ENCODE assay signal across 9 cellular contexts in the genomic region with DNA sequence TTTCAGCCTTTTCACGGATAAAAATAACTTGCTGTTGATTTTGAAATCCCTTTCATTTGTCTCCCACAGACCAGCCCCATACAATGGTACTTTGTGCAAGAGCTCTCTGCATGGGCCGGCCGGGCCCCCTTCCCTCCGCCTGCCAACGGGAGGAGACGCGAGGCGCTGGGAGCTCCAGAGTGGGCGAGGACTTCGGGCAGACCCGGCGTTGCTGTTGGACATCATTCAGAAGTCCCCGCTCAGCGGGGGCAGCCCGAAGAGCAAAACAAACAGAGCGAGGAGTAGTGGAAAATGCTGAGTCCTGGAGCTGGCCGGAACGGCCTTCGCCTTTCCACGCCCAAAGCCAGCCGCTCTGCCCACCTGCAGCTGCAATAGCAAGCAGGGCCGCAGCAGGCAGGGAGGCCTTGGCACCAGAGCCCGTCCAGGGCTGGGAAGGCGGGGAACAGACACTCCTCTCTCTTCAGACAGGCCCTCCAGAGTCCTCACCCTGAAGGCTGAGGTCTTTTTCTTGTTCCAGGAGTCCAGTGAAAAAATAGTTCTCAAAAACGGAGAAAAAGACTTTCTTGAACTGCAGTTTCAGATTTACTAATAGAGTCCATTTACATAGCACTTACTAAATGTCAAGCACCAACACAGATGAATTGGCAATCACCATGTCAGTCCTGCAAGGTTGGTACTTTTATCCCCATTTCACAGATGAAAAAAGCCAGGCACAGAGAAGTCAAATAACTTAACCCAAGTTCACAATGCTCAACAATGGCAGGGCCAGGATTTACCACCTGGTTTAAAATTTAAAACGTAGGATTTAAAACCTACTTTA.
A peak's percentile ranks its signal among the peaks of the same experiment; 100 is the strongest.
DNase-seq lines count a peak whose midpoint lies in the region; ATAC-seq and TF ChIP-seq lines count a peak whose summit lies in the region.
"Had no signal": no experiment of that assay in that cellular context is flagged by ENCODE, and none has a peak within 500 bp of the region (broad histone marks: within the 10 kb centered on the region; RNA-seq: fewer than 3 reads in every experiment).

No MANE protein-coding gene starts in this region.

- H3K27ac Mint-ChIP-seq in activated naive CD4-positive, alpha-beta T cell treated with anti-CD3 and anti-CD28 coated beads, Interleukin-2, amount 50 U/mL, for 24 hours = peak overlapping the region; percentile 80

- peak overlapping the region; percentile 3 for H3K27ac ChIP-seq in mammary epithelial cell (ENCODE audit: insufficient read depth, low read depth, low read length)
- peak overlapping the region; percentile 13 to 49 for H3K27ac ChIP-seq in uterus
- H3K27ac ChIP-seq: BLaER1 treated with 17β-estradiol and CSF1 and Interleukin-3, amounts not matched to agents 10 nM and 100 nM had no signal

- H3K36me3 Mint-ChIP-seq in activated naive CD4-positive, alpha-beta T cell treated with anti-CD3 and anti-CD28 coated beads, Interleukin-2, amount 50 U/mL, for 24 hours = peaks cover 13% of the 10 kb centered on the region

- H3K27me3 ChIP-seq in mammary epithelial cell (ENCODE audit: insufficient read depth, low read length) (no peaks in the 10 kb centered on the region), uterus (no peaks in the 10 kb centered on the region)
- H3K27me3 ChIP-seq: BLaER1 treated with 17β-estradiol and CSF1 and Interleukin-3, amounts not matched to agents 10 nM and 100 nM had no signal

- DNase-seq in activated naive CD4-positive, alpha-beta T cell treated with Interleukin-2 at 50 U/mL for 16 hours = no peak
- DNase-seq in mammary epithelial cell = peak; percentile 44
- peak; percentile 20 for DNase-seq in middle frontal gyrus (ENCODE audit: extremely low spot score, low spot score)
- DNase-seq in uterus = peak in 1 of 2 donors; percentile 47
- no peak for DNase-seq in AG08395 (ENCODE audit: low spot score)
- DNase-seq in NCI-H187 (lab: John Stamatoyannopoulos, UW) = no peak

- no peak for TF ChIP-seq POLR2A in uterus (IDR thresholded peaks at IDR 0.05)

- H3K9me3 ChIP-seq in mammary epithelial cell (replicated peaks; ENCODE audit: insufficient read depth, low read length) = no peaks in the 10 kb centered on the region
- H3K9me3 ChIP-seq in uterus = no peaks in the 10 kb centered on the region

- dilution Hi-C loops in mammary epithelial cell (cut with HindIII; ENCODE audit: low sequenced_read_pairs) = no loop called here

- H3K4me3 ChIP-seq in mammary epithelial cell (replicated peaks in 1 of 3; ENCODE audit: insufficient read depth in 1 of 3, low read depth in 2 of 3, low read length in 3 of 3) (no peak overlapping the region), uterus (peak overlapping the region in 1 of 2 donors; percentile 15)
- H3K4me3 ChIP-seq: BLaER1 treated with 17β-estradiol and CSF1 and Interleukin-3, amounts not matched to agents 10 nM and 100 nM had no signal

- peak overlapping the region; percentile 73 for H3K4me2 ChIP-seq in mammary epithelial cell (ENCODE audit: insufficient read depth, low read depth, low read length)
- H3K4me2 ChIP-seq: BLaER1 treated with 17β-estradiol and CSF1 and Interleukin-3, amounts not matched to agents 10 nM and 100 nM had no signal

- no peak for ATAC-seq in GM18858 (IDR thresholded peaks at IDR 0.05; ENCODE audit: unreplicated experiment)

- TF ChIP-seq CTCF in mammary epithelial cell (conservative IDR thresholded peaks at IDR 0.05 in 1 of 2, IDR thresholded peaks at IDR 0.05 in 1 of 2; ENCODE audit: extremely low read depth in 1 of 2, insufficient read depth in 1 of 2, low read depth in 1 of 2, low read length in 2 of 2) (no peak), uterus (IDR thresholded peaks at IDR 0.05) (no peak)

- peaks cover 77% of the 10 kb centered on the region for H3K4me1 Mint-ChIP-seq in activated naive CD4-positive, alpha-beta T cell treated with anti-CD3 and anti-CD28 coated beads, Interleukin-2, amount 50 U/mL, for 24 hours

- no peaks in the 10 kb centered on the region for H3K79me2 ChIP-seq in mammary epithelial cell (ENCODE audit: insufficient read depth, low read length)

- H3K4me1 ChIP-seq in mammary epithelial cell (ENCODE audit: insufficient read depth, low read length) (peaks cover 53% of the 10 kb centered on the region), uterus (no peaks in the 10 kb centered on the region)

- H3K9me3 Mint-ChIP-seq in activated naive CD4-positive, alpha-beta T cell treated with anti-CD3 and anti-CD28 coated beads, Interleukin-2, amount 50 U/mL, for 24 hours = no peaks in the 10 kb centered on the region

- no peaks in the 10 kb centered on the region for H3K27me3 Mint-ChIP-seq in activated naive CD4-positive, alpha-beta T cell treated with anti-CD3 and anti-CD28 coated beads, Interleukin-2, amount 50 U/mL, for 24 hours

- 27% methylated on average over 16 of the region's 26 CpGs for WGBS in mammary epithelial cell (ENCODE audit: low coverage, missing lambda C conversion rate)

- H4K20me1 ChIP-seq in mammary epithelial cell (ENCODE audit: insufficient read depth, low read length) = no peaks in the 10 kb centered on the region

- CTCF ChIA-PET in mammary epithelial cell (lab: Charles Lee; ENCODE audit: low non-redundant PET) = no interaction called here

- H3K36me3 ChIP-seq in mammary epithelial cell (ENCODE audit: insufficient read depth, low read length) (peaks cover 5% of the 10 kb centered on the region), uterus (no peaks in the 10 kb centered on the region)

- no peak overlapping the region for H3K9ac ChIP-seq in mammary epithelial cell (ENCODE audit: insufficient read depth, low read length)
- H3K9ac ChIP-seq: BLaER1 treated with 17β-estradiol and CSF1 and Interleukin-3, amounts not matched to agents 10 nM and 100 nM had no signal

- H2AFZ ChIP-seq in mammary epithelial cell (ENCODE audit: low read depth, low read length) = peak overlapping the region; percentile 82

- no TSS peak for BruUV-seq in mammary epithelial cell (replicated peaks; lab: Mats Ljungman, UMichigan)

- H3K4me3 Mint-ChIP-seq in activated naive CD4-positive, alpha-beta T cell treated with anti-CD3 and anti-CD28 coated beads, Interleukin-2, amount 50 U/mL, for 24 hours = no peak overlapping the region

- intact Hi-C loops in mammary epithelial cell (cut with micrococcal nuclease) = loop anchor here (2.0 to 10.0 kb wide), 4 partner anchors 71 to 420 kb away; no protein-coding TSS in a partner anchor
- intact Hi-C loops in uterus (cut with DNase I; ENCODE audit: low total_unique reads) = no loop called here

- in situ Hi-C loops in mammary epithelial cell (cut with MboI; ENCODE audit: low sequenced_read_pairs in 2 of 2) = loop anchor here (10.0 kb wide), 2 partner anchors 167 to 267 kb away; no protein-coding TSS in a partner anchor

Comparison
In these comparisons a context has a peak if more than half of its experiments do, and no peak if none do; other contexts are left out.
1. DNase-seq: peak in mammary epithelial cell (single experiment) and middle frontal gyrus (single experiment); none in activated naive CD4-positive, alpha-beta T cell treated with Interleukin-2 at 50 U/mL for 16 hours (single experiment), AG08395 (single experiment) and NCI-H187 (0 of 2).